10 cellular contexts compared by ENCODE assay signal in the genomic region with DNA sequence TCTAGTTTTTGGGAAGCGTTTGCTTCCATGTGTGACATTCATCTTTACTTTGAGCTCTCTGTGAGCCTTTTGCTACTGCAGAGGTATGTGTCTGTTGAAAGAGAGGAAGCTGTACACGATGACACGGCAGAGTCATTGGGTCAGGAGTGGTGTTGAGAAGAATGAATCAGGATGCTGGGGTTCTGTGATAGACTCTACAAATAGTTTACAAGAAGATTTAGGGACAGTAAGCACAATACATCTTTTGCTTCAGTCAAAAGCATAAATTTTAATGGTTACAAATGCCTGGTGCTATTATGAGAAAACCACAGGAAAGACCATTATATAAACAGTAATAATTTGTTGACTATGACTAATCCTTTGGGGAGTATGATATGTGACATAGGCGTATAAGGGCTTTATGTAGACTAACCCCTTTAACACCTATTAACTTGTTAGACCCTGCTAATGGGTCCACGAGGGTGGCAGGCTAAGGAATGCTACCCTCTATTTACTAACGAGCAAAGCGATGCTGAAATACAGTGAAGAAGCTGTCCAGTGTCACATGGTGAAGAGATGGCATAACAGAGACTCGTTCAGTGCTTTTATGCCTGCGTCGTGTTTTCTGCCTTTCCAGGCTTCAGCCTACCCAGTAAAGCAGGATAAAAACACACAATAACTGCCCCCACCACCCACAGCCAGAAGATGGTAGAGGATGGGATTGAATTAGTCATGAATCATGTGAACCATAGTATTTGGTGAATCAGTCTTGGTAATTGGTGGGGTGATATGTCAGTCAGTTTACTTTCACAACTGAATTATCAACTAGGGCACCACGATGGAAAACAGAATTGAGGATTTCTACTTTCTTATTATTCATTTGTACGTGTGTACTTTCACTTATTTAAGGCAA.
DNase-seq lines count a peak whose midpoint lies in the region; ATAC-seq and TF ChIP-seq lines count a peak whose summit lies in the region.
"Had no signal": no experiment of that assay in that cellular context is flagged by ENCODE, and none has a peak within 500 bp of the region (broad histone marks: within the 10 kb centered on the region; RNA-seq: fewer than 3 reads in every experiment).

No MANE protein-coding gene starts in this region.

- TF ChIP-seq CTCF in left lung (IDR thresholded peaks at IDR 0.05) = no peak
- no peak for TF ChIP-seq CTCF in transverse colon (IDR thresholded peaks at IDR 0.05)
- no peak for TF ChIP-seq CTCF in BE2C (IDR thresholded peaks at IDR 0.05; ENCODE audit: low read depth, low read length)

- TF ChIP-seq POLR2A in transverse colon (IDR thresholded peaks at IDR 0.05) = no peak

- H3K4me3 Mint-ChIP-seq in activated naive CD4-positive, alpha-beta T cell treated with anti-CD3 and anti-CD28 coated beads for 36 hours = no peak overlapping the region

- peaks cover 21% of the 10 kb centered on the region for H3K4me1 Mint-ChIP-seq in activated naive CD4-positive, alpha-beta T cell treated with anti-CD3 and anti-CD28 coated beads for 36 hours (ENCODE audit: low read depth)

- H3K36me3 ChIP-seq in left lung (no peaks in the 10 kb centered on the region), transverse colon (no peaks in the 10 kb centered on the region), BE2C (no peaks in the 10 kb centered on the region)

- H3K27me3 ChIP-seq in left lung (no peaks in the 10 kb centered on the region), transverse colon (no peaks in the 10 kb centered on the region), BE2C (no peaks in the 10 kb centered on the region)

- TF ChIP-seq EP300 in transverse colon (IDR thresholded peaks at IDR 0.05; ENCODE audit: low read depth) = peak; percentile 23

- no peak overlapping the region for H3K27ac Mint-ChIP-seq in activated naive CD4-positive, alpha-beta T cell treated with anti-CD3 and anti-CD28 coated beads for 36 hours

- peak; percentile 12 for DNase-seq in activated naive CD4-positive, alpha-beta T cell treated with Interleukin-2 at 50 U/mL for 16 hours
- no peak for DNase-seq in activated naive CD4-positive, alpha-beta T cell treated with anti-CD3 and anti-CD28 coated beads for 36 hours
- DNase-seq in amniotic epithelial cell (ENCODE audit: low read depth) (peak; percentile 99), left lung (no peak), transverse colon (no peak), BE2C (no peak), HT-29 (ENCODE audit: low spot score) (no peak)
- DNase-seq: activated gamma-delta T cell had no signal

- intact Hi-C loops in activated naive CD4-positive, alpha-beta T cell treated with anti-CD3 and anti-CD28 coated beads for 36 hours (cut with micrococcal nuclease) = no loop called here
- intact Hi-C loops in left lung (cut with DNase I) = no loop called here
- intact Hi-C loops in transverse colon (cut with DNase I; ENCODE audit: low total_unique reads) = loop anchor here (10.0 kb wide), 1 partner anchor 218 kb away; no protein-coding TSS in a partner anchor

- no peaks in the 10 kb centered on the region for H3K9me3 Mint-ChIP-seq in activated naive CD4-positive, alpha-beta T cell treated with anti-CD3 and anti-CD28 coated beads for 36 hours

- H3K4me3 ChIP-seq in left lung = no peak overlapping the region
- H3K4me3 ChIP-seq in transverse colon = no peak overlapping the region
- no peak overlapping the region for H3K4me3 ChIP-seq in BE2C (ENCODE audit: low read depth, low read length)

- no peaks in the 10 kb centered on the region for H3K27me3 Mint-ChIP-seq in activated naive CD4-positive, alpha-beta T cell treated with anti-CD3 and anti-CD28 coated beads for 36 hours (ENCODE audit: low read depth)

- in situ Hi-C loops in transverse colon (cut with MboI; ENCODE audit: low pct_ligation_motif_present in 1 of 4, low pct_unique_long_range_greater_than_20kb in 1 of 4, low sequenced_read_pairs in 3 of 4) = no loop called here

- H3K27ac ChIP-seq in left lung (peak overlapping the region; percentile 19 to 42), transverse colon (peak overlapping the region; percentile 82 to 90 (median 86))
- H3K27ac ChIP-seq: HL-60 had no signal

- peaks cover 5% of the 10 kb centered on the region for H3K36me3 Mint-ChIP-seq in activated naive CD4-positive, alpha-beta T cell treated with anti-CD3 and anti-CD28 coated beads for 36 hours (ENCODE audit: low read depth)

- peak; percentile 11 for ATAC-seq in left lung
- no peak for ATAC-seq in GM21423 (IDR thresholded peaks at IDR 0.05; ENCODE audit: unreplicated experiment)

- H3K4me1 ChIP-seq in left lung (peaks cover 24 to 51% of the 10 kb centered on the region in 2 donors), transverse colon (peaks cover 20 to 68% (median 42%) of the 10 kb centered on the region in 4 donors), BE2C (no peaks in the 10 kb centered on the region)

- 71 to 75% methylated on average over 11 to 12 of the region's 12 CpGs for WGBS in transverse colon (ENCODE audit: low coverage in 1 of 2), 2 donors

- CTCF ChIA-PET in activated naive CD4-positive, alpha-beta T cell treated with anti-CD3 and anti-CD28 coated beads for 36 hours (lab: Charles Lee) = interaction anchor here (1.5 kb wide), 1 partner anchor 533 kb away, joined by 3 read pairs; no protein-coding TSS in a partner anchor

- H3K9me3 ChIP-seq in left lung (no peaks in the 10 kb centered on the region), transverse colon (no peaks in the 10 kb centered on the region), BE2C (no peaks in the 10 kb centered on the region)

Comparison
In these comparisons a context has a peak if more than half of its experiments do, and no peak if none do; other contexts are left out.
1. DNase-seq: peak in activated naive CD4-positive, alpha-beta T cell treated with Interleukin-2 at 50 U/mL for 16 hours (single experiment) and amniotic epithelial cell (single experiment); none in activated naive CD4-positive, alpha-beta T cell treated with anti-CD3 and anti-CD28 coated beads for 36 hours (single experiment), left lung (0 of 2), transverse colon (single experiment), BE2C (single experiment) and HT-29 (single experiment).